Comparison of ENCODE assay signal across 8 cellular contexts in genomic region chr7:85160223-85160622, GRCh38. TPM values are rescaled to one million over a fixed set of nuclear protein-coding genes. Genes with fewer than 3 reads are reported as not detected.
A peak's percentile ranks its signal among the peaks of the same experiment; 100 is the strongest.
DNase-seq lines count a peak whose midpoint lies in the region; ATAC-seq and TF ChIP-seq lines count a peak whose summit lies in the region.

No MANE protein-coding gene starts in this region.

- H3K4me1 Mint-ChIP-seq in CD4-positive, alpha-beta memory T cell, result no peaks in the 10 kb centered on the region

- H3K36me3 Mint-ChIP-seq in CD4-positive, alpha-beta memory T cell, result no peaks in the 10 kb centered on the region

- no peaks in the 10 kb centered on the region for H3K36me3 ChIP-seq in psoas muscle (ENCODE audit: insufficient read depth in 1 of 2, low read depth in 1 of 2)
- no peaks in the 10 kb centered on the region for H3K36me3 ChIP-seq in CD4-positive, alpha-beta memory T cell (ENCODE audit: insufficient read depth, low read length)

- no peak overlapping the region for H3K27ac Mint-ChIP-seq in CD4-positive, alpha-beta memory T cell

- ATAC-seq in GM18517 (IDR thresholded peaks at IDR 0.05; ENCODE audit: unreplicated experiment) (peak; percentile 89), GM21786 (IDR thresholded peaks at IDR 0.05; ENCODE audit: unreplicated experiment) (peak; percentile 74), HG03575 (IDR thresholded peaks at IDR 0.05; ENCODE audit: extremely low read depth, insufficient number of reproducible peaks, low FRiP score, unreplicated experiment) (peak; percentile 89), psoas muscle (no peak)

- CTCF ChIA-PET in CD4-positive, alpha-beta memory T cell (lab: Charles Lee; ENCODE audit: partially characterized antibody), result no interaction called here

- TF ChIP-seq CTCF in psoas muscle (IDR thresholded peaks at IDR 0.05) (no peak), lower leg skin (IDR thresholded peaks at IDR 0.05) (no peak)

- H3K27me3 ChIP-seq in psoas muscle (ENCODE audit: insufficient read depth in 3 of 3, low read length in 2 of 3), result no peaks in the 10 kb centered on the region
- no peaks in the 10 kb centered on the region for H3K27me3 ChIP-seq in CD4-positive, alpha-beta memory T cell (ENCODE audit: insufficient read depth, low read length)

- WGBS in psoas muscle, 3 donors, result 91 to 94% (median 94%) methylated on average over 5 of the region's 5 CpGs
- WGBS in lower leg skin, 2 donors, result 36 to 50% methylated on average over 5 of the region's 5 CpGs

- H3K4me3 ChIP-seq in psoas muscle, result no peak overlapping the region
- no peak overlapping the region for H3K4me3 ChIP-seq in CD4-positive, alpha-beta memory T cell (ENCODE audit: low read length in 2 of 2)
- H3K4me3 ChIP-seq in lower leg skin (ENCODE audit: low read depth, poor library complexity, severe bottlenecking), result no peak overlapping the region

- intact Hi-C loops in psoas muscle (cut with DNase I) (no loop called here), lower leg skin (cut with DNase I; ENCODE audit: low total_unique reads) (no loop called here)
- intact Hi-C loops in CD4-positive, alpha-beta memory T cell (cut with micrococcal nuclease), result no loop called here

- H3K27ac ChIP-seq in psoas muscle, result no peak overlapping the region
- no peak overlapping the region for H3K27ac ChIP-seq in CD4-positive, alpha-beta memory T cell (ENCODE audit: low read depth, low read length)

- no peak overlapping the region for H3K4me3 Mint-ChIP-seq in CD4-positive, alpha-beta memory T cell

- H3K27me3 Mint-ChIP-seq in CD4-positive, alpha-beta memory T cell, result no peaks in the 10 kb centered on the region

- no peaks in the 10 kb centered on the region for H3K9me3 ChIP-seq in psoas muscle
- no peaks in the 10 kb centered on the region for H3K9me3 ChIP-seq in CD4-positive, alpha-beta memory T cell (ENCODE audit: control insufficient read depth in 1 of 2, low read length in 2 of 2)

- H3K4me1 ChIP-seq in psoas muscle, result no peaks in the 10 kb centered on the region
- no peaks in the 10 kb centered on the region for H3K4me1 ChIP-seq in CD4-positive, alpha-beta memory T cell (ENCODE audit: insufficient read depth, low read length)

- TF ChIP-seq POLR2A in lower leg skin (IDR thresholded peaks at IDR 0.05), result no peak

- peak; percentile 3 for DNase-seq in fibroblast of gingiva (ENCODE audit: low read depth)
- no peak for DNase-seq in islet precursor cell
- no peak for DNase-seq in psoas muscle
- DNase-seq in CD4-positive, alpha-beta memory T cell, result no peak
- DNase-seq in lower leg skin (ENCODE audit: low spot score in 2 of 2), result no peak

- H3K9me3 Mint-ChIP-seq in CD4-positive, alpha-beta memory T cell, result peaks cover 2 to 18% (median 9%) of the 10 kb centered on the region in 8 donors

- POLR2A ChIA-PET in CD4-positive, alpha-beta memory T cell (lab: Charles Lee; ENCODE audit: partially characterized antibody), result no interaction called here

RNA-seq across cellular contexts. Expression of gene SEMA3D, which starts 26.6 kb away (rescaled TPM):
- total RNA-seq in psoas muscle, result under 1 TPM in 3 of 4 donors, not detected in 1; 0.08 to 0.28 (median 0.16) TPM
- under 1 TPM; 0.01 to 0.04 (median 0.03) TPM for polyA plus RNA-seq in psoas muscle
- not detected for total RNA-seq in CD4-positive, alpha-beta memory T cell
- polyA plus RNA-seq in CD4-positive, alpha-beta memory T cell, result not detected
- total RNA-seq in lower leg skin, result 1 to 10 TPM; 2.4 to 4.7 (median 2.7) TPM

Comparison
In these comparisons a context has a peak if more than half of its experiments do, and no peak if none do; other contexts are left out.
1. ATAC-seq: peak in GM18517 (single experiment), GM21786 (single experiment) and HG03575 (single experiment); none in psoas muscle (0 of 4).